ENCODE assay signal across 11 cellular contexts in the genomic region with DNA sequence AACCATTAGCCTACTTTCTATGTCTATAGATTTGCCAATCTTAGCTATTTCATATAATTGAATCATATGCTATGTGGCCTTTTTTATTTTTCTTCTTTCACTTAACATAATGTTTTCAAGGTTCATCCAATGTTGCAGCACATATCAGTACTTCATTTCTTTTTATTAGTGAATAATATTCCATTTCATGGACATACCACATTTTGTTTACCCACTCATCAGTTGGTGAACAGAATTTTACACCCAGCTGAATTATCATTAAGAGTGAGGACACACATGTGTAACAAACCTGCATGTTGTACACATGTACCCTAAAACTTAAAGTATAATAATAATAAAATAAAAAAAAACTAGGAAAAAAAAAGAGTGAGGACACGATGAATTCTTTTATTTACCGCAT.
"Had no signal": no experiment of that assay in that cellular context is flagged by ENCODE, and none has a peak within 500 bp of the region (broad histone marks: within the 10 kb centered on the region; RNA-seq: fewer than 3 reads in every experiment).

No MANE protein-coding gene starts in this region.

- ATAC-seq: GM23338, HCT116 had no signal

- H3K4me2 ChIP-seq: GM23338 had no signal

- H2AFZ ChIP-seq: GM23248, GM23338 had no signal

- H3K27ac Mint-ChIP-seq: GM23338, H9, HFFc6 had no signal

- H3K4me3 Mint-ChIP-seq: GM23338, H9, HFFc6 had no signal

- DNase-seq: GM23248, GOT3, H7, H9, HCEC 1CT, HFFc6 had no signal

- H3K4me1 Mint-ChIP-seq: GM23338, H9 had no signal

- H3K4me1 ChIP-seq: HAP-1 had no signal

- H3K27ac ChIP-seq: GM23248 had no signal

- H3K36me3 ChIP-seq: HAP-1 had no signal

- FAIRE-seq: H1, H54 had no signal

- H3K9me3 Mint-ChIP-seq: HFFc6 had no signal

- H3K4me3 ChIP-seq: GM23248, GM23338, HAP-1 had no signal

- H3K9me3 ChIP-seq: HAP-1 had no signal

- H3K9ac ChIP-seq: GM23248 had no signal
